Comparison of ENCODE assay signal across 14 cellular contexts in genomic region chr4:40473578-40474388, GRCh38.
A peak's percentile ranks its signal among the peaks of the same experiment; 100 is the strongest.
DNase-seq lines count a peak whose midpoint lies in the region; ATAC-seq, FAIRE-seq and TF ChIP-seq lines count a peak whose summit lies in the region.
"Had no signal": no experiment of that assay in that cellular context is flagged by ENCODE, and none has a peak within 500 bp of the region (broad histone marks: within the 10 kb centered on the region; RNA-seq: fewer than 3 reads in every experiment).

No MANE protein-coding gene starts in this region.

- in situ Hi-C loops in transverse colon (cut with MboI; ENCODE audit: low pct_ligation_motif_present in 1 of 4, low pct_unique_long_range_greater_than_20kb in 1 of 4, low sequenced_read_pairs in 3 of 4): no loop called here

- no peaks in the 10 kb centered on the region for H3K36me3 ChIP-seq in transverse colon
- H3K36me3 ChIP-seq: tibial nerve had no signal

- TF ChIP-seq POLR2A in transverse colon (IDR thresholded peaks at IDR 0.05): peak; percentile 22
- TF ChIP-seq POLR2A in GM18505 (IDR thresholded peaks at IDR 0.05; ENCODE audit: borderline replicate concordance, extremely low read depth, insufficient read depth, insufficient read length): no peak

- peak; percentile 17 for TF ChIP-seq EP300 in transverse colon (IDR thresholded peaks at IDR 0.05; ENCODE audit: low read depth)

- peak overlapping the region; percentile 54 to 73 (median 66) for H3K27ac ChIP-seq in transverse colon
- H3K27ac ChIP-seq: tibial nerve had no signal

- no peaks in the 10 kb centered on the region for H3K27me3 ChIP-seq in transverse colon
- H3K27me3 ChIP-seq: tibial nerve had no signal

- ATAC-seq in GM19452 (IDR thresholded peaks at IDR 0.05; ENCODE audit: unreplicated experiment) (peak; percentile 73), HG03378 (IDR thresholded peaks at IDR 0.05; ENCODE audit: unreplicated experiment) (peak; percentile 56), GM18505 (IDR thresholded peaks at IDR 0.05; ENCODE audit: unreplicated experiment) (no peak)

- intact Hi-C loops in transverse colon (cut with DNase I; ENCODE audit: low total_unique reads): no loop called here

- TF ChIP-seq CTCF in transverse colon (IDR thresholded peaks at IDR 0.05): no peak

- no peaks in the 10 kb centered on the region for H3K9me3 ChIP-seq in transverse colon
- H3K9me3 ChIP-seq: tibial nerve had no signal

- H3K4me3 ChIP-seq in transverse colon: no peak overlapping the region
- H3K4me3 ChIP-seq: lung, tibial nerve had no signal

- DNase-seq in transverse colon: peak; percentile 62
- no peak for DNase-seq in activated effector memory CD4-positive, alpha-beta T cell treated with Interleukin-2 at 50 U/mL for 16 hours
- no peak for DNase-seq in activated CD8-positive, alpha-beta memory T cell treated with anti-CD3 and anti-CD28 coated beads, Interleukin-2, amount 50 U/mL, for 4 hours
- DNase-seq in epidermal melanocyte (ENCODE audit: insufficient read length, low spot score): no peak
- DNase-seq: activated CD4-positive, alpha-beta T cell treated with anti-CD3 and anti-CD28 coated beads for 1 hour; activated gamma-delta T cell; cerebellar nuclear complex; NCI-H2171 treated with DMSO at 0.1 percent for 48 hours had no signal

- WGBS in transverse colon (ENCODE audit: low coverage in 1 of 2), 2 donors: 56 to 72% methylated on average over 3 to 9 of the region's 9 CpGs

- peak; percentile 99 for FAIRE-seq in islet of Langerhans (lab: Jason Lieb, UNC)

- H3K4me1 ChIP-seq in transverse colon: peaks cover 0 to 66% (median 32%) of the 10 kb centered on the region in 4 donors
- H3K4me1 ChIP-seq: tibial nerve had no signal
